Comparison of ENCODE assay signal across 1 cellular context in the genomic region with DNA sequence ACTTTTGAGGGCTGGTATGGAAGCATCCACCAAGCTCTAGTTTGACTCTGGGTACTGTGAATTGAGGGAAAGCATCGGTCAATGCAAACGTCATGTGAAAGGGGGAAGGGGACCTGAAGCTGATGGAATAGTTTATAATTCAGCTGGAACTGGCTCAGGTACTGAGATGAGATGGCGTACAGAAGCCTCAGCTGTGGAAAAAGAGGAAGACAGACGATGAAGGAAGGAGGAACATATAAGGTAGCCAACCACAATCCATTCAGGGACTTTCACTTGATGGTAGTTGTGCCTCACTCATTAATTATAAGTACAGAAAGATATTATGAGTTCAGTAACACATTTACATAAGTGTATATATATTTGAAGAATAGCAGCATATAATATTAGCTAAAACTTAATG.
TF ChIP-seq lines count a peak whose summit lies in the region.

No MANE protein-coding gene starts in this region.

TF ChIP-seq in HepG2, 621 proteins besides CTCF, POLR2A, EP300 and RAD21:
- TF ChIP-seq BORCS8-MEF2B (CRISPR knock-in tag; IDR thresholded peaks at IDR 0.05), result no peak
